Comparison of ENCODE assay signal across 21 cellular contexts in the genomic region with DNA sequence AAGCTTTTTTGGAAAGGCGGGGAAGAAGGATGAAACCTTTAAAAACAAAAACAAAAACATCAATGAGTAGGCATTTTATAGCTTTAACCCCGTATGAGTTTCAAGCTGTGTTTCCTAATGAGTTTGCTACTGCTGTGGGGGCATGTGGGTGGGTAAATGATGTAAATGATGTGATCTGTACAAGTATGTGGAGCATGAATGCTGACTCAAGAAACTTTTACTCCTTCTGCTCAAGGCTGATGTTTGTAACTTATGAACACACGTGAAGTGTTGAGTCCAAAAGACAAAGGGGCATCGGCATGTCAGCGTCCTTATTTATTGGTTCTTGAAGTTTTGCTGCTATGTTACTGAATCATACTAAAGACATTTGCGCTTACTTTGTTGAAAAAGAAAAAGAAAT.
"Had no signal": no experiment of that assay in that cellular context is flagged by ENCODE, and none has a peak within 500 bp of the region (broad histone marks: within the 10 kb centered on the region; RNA-seq: fewer than 3 reads in every experiment).

No MANE protein-coding gene starts in this region.

- H3K4me2 ChIP-seq: hepatocyte, neural progenitor cell had no signal

- H3K27ac ChIP-seq: adrenal gland, hepatocyte, left ventricle myocardium inferior, neural progenitor cell, spleen, testis, vagina, WERI-Rb-1 had no signal

- H3K9ac ChIP-seq: neural progenitor cell had no signal

- H3K9me3 ChIP-seq: adrenal gland, left ventricle myocardium inferior, sigmoid colon, spleen, testis, vagina had no signal

- DNase-seq: activated CD4-positive, alpha-beta T cell treated with anti-CD3 and anti-CD28 coated beads for 1 hour; activated CD4-positive, alpha-beta T cell treated with anti-CD3 and anti-CD28 coated beads, Interleukin-2, amount 50 U/mL, for 1 hour; activated CD8-positive, alpha-beta T cell treated with anti-CD3 and anti-CD28 coated beads, Interleukin-2, amount 10 ng/mL, durations not matched to agents 7 days and 5 days; activated naive CD4-positive, alpha-beta T cell; activated T-cell treated with anti-CD3 and anti-CD28 coated beads, Interleukin-2, amount 50 U/mL, for 1 hour; adrenal gland; effector CD4-positive, alpha-beta T cell; erythroblast; foreskin melanocyte; left ventricle myocardium inferior; naive thymus-derived CD4-positive, alpha-beta T cell; sigmoid colon; spleen; stimulated activated CD4-positive, alpha-beta T cell treated with anti-CD3 and anti-CD28 coated beads, Interleukin-4, amount 100 ng/mL, for 1 hour; stimulated activated naive CD4-positive, alpha-beta T cell; testis; trophoblast cell; WERI-Rb-1 had no signal

- H3K4me3 ChIP-seq: adrenal gland, hepatocyte, left ventricle myocardium inferior, neural progenitor cell, sigmoid colon, spleen, testis, vagina had no signal

- H3K4me1 ChIP-seq: adrenal gland, neural progenitor cell, spleen, testis, vagina had no signal

- H3K79me2 ChIP-seq: hepatocyte had no signal

- H2AFZ ChIP-seq: hepatocyte, neural progenitor cell had no signal

- H3K36me3 ChIP-seq: adrenal gland, left ventricle myocardium inferior, neural progenitor cell, sigmoid colon, vagina, WERI-Rb-1 had no signal

- ATAC-seq: activated CD8-positive, alpha-beta T cell treated with anti-CD3 and anti-CD28 coated beads, Interleukin-2, amount 10 ng/mL, durations not matched to agents 7 days and 5 days; naive thymus-derived CD4-positive, alpha-beta T cell had no signal

- H3K27me3 ChIP-seq: adrenal gland, hepatocyte, neural progenitor cell, sigmoid colon, spleen, testis, vagina had no signal
